Comparison of ENCODE assay signal across 27 cellular contexts in the genomic region with DNA sequence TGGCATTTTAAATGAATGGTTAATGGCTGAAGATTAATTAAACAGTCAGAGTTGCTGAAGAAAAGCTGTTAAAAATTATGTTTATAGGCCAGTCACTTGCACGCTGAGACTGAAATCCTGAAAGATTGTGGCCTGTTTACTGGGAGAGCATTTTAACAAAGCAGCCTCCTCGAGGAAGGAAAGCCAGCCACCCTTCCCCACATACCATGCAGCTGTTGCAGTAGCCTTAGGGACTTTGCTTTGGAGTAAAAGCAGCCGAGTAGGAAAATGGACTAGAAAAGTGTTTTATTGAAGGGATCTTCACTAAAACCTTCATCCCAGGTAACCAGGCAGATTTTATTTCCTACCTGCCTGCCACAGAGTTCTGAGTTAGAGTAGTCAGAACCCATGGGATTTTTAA.
"Had no signal": no experiment of that assay in that cellular context is flagged by ENCODE, and none has a peak within 500 bp of the region (broad histone marks: within the 10 kb centered on the region; RNA-seq: fewer than 3 reads in every experiment).

No MANE protein-coding gene starts in this region.

- H3K4me1 ChIP-seq: gastrocnemius medialis, left ventricle myocardium inferior, spleen, suprapubic skin, tibial artery had no signal

- H3K9me3 ChIP-seq: gastrocnemius medialis, left ventricle myocardium inferior, spleen, suprapubic skin, tibial artery had no signal

- DNase-seq: activated CD4-positive, alpha-beta memory T cell treated with anti-CD3 and anti-CD28 coated beads, Interleukin-2, amount 10 ng/mL, durations not matched to agents 7 days and 5 days; activated CD4-positive, alpha-beta T cell treated with anti-CD3 and anti-CD28 coated beads, Interleukin-2, amount 10 ng/mL, durations not matched to agents 24 days and 14 days; activated CD4-positive, CD25-positive, alpha-beta regulatory T cell treated with anti-CD3 and anti-CD28 coated beads, Interleukin-2, amount 50 U/mL, for 72 hours; activated CD8-positive, alpha-beta memory T cell treated with anti-CD3 and anti-CD28 coated beads, Interleukin-2, amount 50 U/mL, for 48 hours; activated naive CD4-positive, alpha-beta T cell; activated T-cell treated with anti-CD3 and anti-CD28 coated beads, Interleukin-2, amount 50 U/mL, for 24 hours; anterior cingulate cortex; dorsolateral prefrontal cortex; effector memory CD8-positive, alpha-beta T cell; erythroblast; gastrocnemius medialis; glutamatergic neuron; kidney glomerular epithelial cell; left ventricle myocardium inferior; naive thymus-derived CD8-positive, alpha-beta T cell; occipital lobe; right cardiac atrium; spleen; stimulated activated naive CD4-positive, alpha-beta T cell; T-helper 17 cell; T1000; tibial artery; WERI-Rb-1 had no signal

- H3K36me3 ChIP-seq: cardiac muscle cell, gastrocnemius medialis, left ventricle myocardium inferior, spleen, suprapubic skin, tibial artery, WERI-Rb-1 had no signal

- H3K4me3 ChIP-seq: cardiac muscle cell, coronary artery, dorsolateral prefrontal cortex, gastrocnemius medialis, left ventricle myocardium inferior, lung, spleen, suprapubic skin, tibial artery had no signal

- H3K27me3 ChIP-seq: cardiac muscle cell, dorsolateral prefrontal cortex, gastrocnemius medialis, spleen, suprapubic skin, tibial artery had no signal

- H3K27ac ChIP-seq: cardiac muscle cell, coronary artery, dorsolateral prefrontal cortex, gastrocnemius medialis, left ventricle myocardium inferior, spleen, suprapubic skin, tibial artery, WERI-Rb-1 had no signal
